ENCODE assay signal across 12 cellular contexts in genomic region chr11:68441466-68442230, GRCh38. TPM values are rescaled to one million over a fixed set of nuclear protein-coding genes. Genes with fewer than 3 reads are reported as not detected.
DNase-seq lines count a peak whose midpoint lies in the region; ATAC-seq and TF ChIP-seq lines count a peak whose summit lies in the region.
"Had no signal": no experiment of that assay in that cellular context is flagged by ENCODE, and none has a peak within 500 bp of the region (broad histone marks: within the 10 kb centered on the region; RNA-seq: fewer than 3 reads in every experiment).

No MANE protein-coding gene starts in this region.

- H4K8ac ChIP-seq in neuronal stem cell (ENCODE audit: low read depth, low read length) = no peak overlapping the region

- H3K18ac ChIP-seq in neuronal stem cell (ENCODE audit: low read length) = no peak overlapping the region

- H3K27ac ChIP-seq in neuronal stem cell (replicated peaks; ENCODE audit: low read length) = peak overlapping the region; percentile 60
- H3K27ac ChIP-seq in esophagus squamous epithelium = no peak overlapping the region
- H3K27ac ChIP-seq: gastroesophageal sphincter had no signal

- H3K4me3 ChIP-seq in neuronal stem cell (ENCODE audit: low read length in 2 of 2) = no peak overlapping the region
- H3K4me3 ChIP-seq in esophagus squamous epithelium = no peak overlapping the region
- H3K4me3 ChIP-seq: gastroesophageal sphincter had no signal

- ATAC-seq in HG03571 (IDR thresholded peaks at IDR 0.05; ENCODE audit: unreplicated experiment) (no peak), GM18520 (IDR thresholded peaks at IDR 0.05; ENCODE audit: unreplicated experiment) (no peak), HG02973 (IDR thresholded peaks at IDR 0.05; ENCODE audit: unreplicated experiment) (no peak)
- ATAC-seq: activated CD4-positive, CD25-positive, alpha-beta regulatory T cell treated with anti-CD3 and anti-CD28 coated beads, Interleukin-2, amount 50 U/mL, for 24 hours; activated naive CD8-positive, alpha-beta T cell treated with anti-CD3 and anti-CD28 coated beads, Interleukin-2, amount 50 U/mL, for 24 hours; gastroesophageal sphincter; naive thymus-derived CD8-positive, alpha-beta T cell had no signal

- no peak overlapping the region for H3K4me2 ChIP-seq in neuronal stem cell (ENCODE audit: insufficient read depth, low read length, poor library complexity, severe bottlenecking)

- H3K4ac ChIP-seq in neuronal stem cell (ENCODE audit: low read length) = no peak overlapping the region

- TF ChIP-seq CTCF in esophagus squamous epithelium (IDR thresholded peaks at IDR 0.05) = no peak

- WGBS in neuronal stem cell (ENCODE audit: extremely low coverage in 2 of 2, insufficient read length in 2 of 2, insufficient replicate concordance in 1 of 2), 2 donors = no CpG with 5 or more reads among the region's 6 CpGs
- WGBS in esophagus squamous epithelium, 2 donors = 72 to 81% methylated on average over 5 of the region's 6 CpGs

- intact Hi-C loops in esophagus squamous epithelium (cut with DNase I) = no loop called here

- DNase-seq in GM03348 (ENCODE audit: low spot score) = peak; percentile 27
- DNase-seq in NCI-H1436 treated with DMSO at 0.1 percent for 48 hours (lab: John Stamatoyannopoulos, UW) = peak; percentile 37
- peak; percentile 5 for DNase-seq in amniotic stem cell (lab: John Stamatoyannopoulos, UW)
- DNase-seq in neuronal stem cell (ENCODE audit: low spot score) = no peak
- DNase-seq in esophagus squamous epithelium (lab: John Stamatoyannopoulos, UW) = no peak
- DNase-seq: activated naive CD8-positive, alpha-beta T cell treated with anti-CD3 and anti-CD28 coated beads, Interleukin-2, amount 50 U/mL, for 24 hours; naive thymus-derived CD8-positive, alpha-beta T cell had no signal

- H3K27me3 ChIP-seq in neuronal stem cell (ENCODE audit: control insufficient read depth in 3 of 3, insufficient read depth in 3 of 3, low read depth in 1 of 3, low read length in 3 of 3) (no peaks in the 10 kb centered on the region), esophagus squamous epithelium (no peaks in the 10 kb centered on the region)
- H3K27me3 ChIP-seq: gastroesophageal sphincter had no signal

- H3K79me1 ChIP-seq in neuronal stem cell (ENCODE audit: low read depth, low read length) = no peaks in the 10 kb centered on the region

- H3K4me1 ChIP-seq in neuronal stem cell (ENCODE audit: control insufficient read depth in 2 of 2, insufficient read depth in 1 of 2, low read depth in 1 of 2, low read length in 2 of 2) (peaks cover 6 to 15% of the 10 kb centered on the region in 2 donors), esophagus squamous epithelium (peaks cover 0 to 25% (median 4%) of the 10 kb centered on the region in 3 donors)

- H2BK5ac ChIP-seq in neuronal stem cell (ENCODE audit: low read length) = no peak overlapping the region

- H3K14ac ChIP-seq in neuronal stem cell (ENCODE audit: low read length) = no peak overlapping the region

- no peak overlapping the region for H3K9ac ChIP-seq in neuronal stem cell (ENCODE audit: low read depth, low read length, poor library complexity)

- H2BK12ac ChIP-seq in neuronal stem cell (ENCODE audit: low read length) = no peak overlapping the region

- H4K91ac ChIP-seq in neuronal stem cell (ENCODE audit: low read depth, low read length, poor library complexity) = no peak overlapping the region

- H2BK15ac ChIP-seq in neuronal stem cell (ENCODE audit: low read length) = no peak overlapping the region

- no peak for TF ChIP-seq POLR2A in esophagus squamous epithelium (IDR thresholded peaks at IDR 0.05)

- H3K36me3 ChIP-seq in neuronal stem cell (replicated peaks in 1 of 2; ENCODE audit: control insufficient read depth in 2 of 2, insufficient read depth in 2 of 2, low read length in 2 of 2) = peaks cover 9 to 59% of the 10 kb centered on the region in 2 donors
- peaks cover 0 to 76% (median 7%) of the 10 kb centered on the region in 3 donors for H3K36me3 ChIP-seq in esophagus squamous epithelium

- H3K9me3 ChIP-seq in neuronal stem cell (replicated peaks in 1 of 2; ENCODE audit: control insufficient read depth in 2 of 2, insufficient read depth in 1 of 2, low read depth in 1 of 2, low read length in 2 of 2) (no peaks in the 10 kb centered on the region), esophagus squamous epithelium (no peaks in the 10 kb centered on the region)
- H3K9me3 ChIP-seq: gastroesophageal sphincter had no signal

- H2AFZ ChIP-seq in neuronal stem cell (ENCODE audit: low read length) = no peak overlapping the region

- no peak overlapping the region for H3K23ac ChIP-seq in neuronal stem cell (ENCODE audit: low read depth, low read length, poor library complexity)

- H2BK120ac ChIP-seq in neuronal stem cell (ENCODE audit: low read depth, low read length) = no peak overlapping the region

- no peak overlapping the region for H2AK5ac ChIP-seq in neuronal stem cell (ENCODE audit: low read depth, low read length)

RNA-seq across cellular contexts. Expression of gene PPP6R3, which starts 18.9 kb away (rescaled TPM):
- polyA plus RNA-seq in neuronal stem cell (2013, experiment 1 of 2) = 55.3 TPM
- 57.5 TPM for polyA plus RNA-seq in neuronal stem cell (2013, experiment 2 of 2)
- total RNA-seq in esophagus squamous epithelium = 100 to 1,000 TPM in 2 of 4 donors, 10 to 100 TPM in 2; 76.6 to 130 (median 94.0) TPM

Comparison
In these comparisons a context has a peak if more than half of its experiments do, and no peak if none do; other contexts are left out.
1. DNase-seq: peak in GM03348 (single experiment), NCI-H1436 treated with DMSO at 0.1 percent for 48 hours (single experiment) and amniotic stem cell (single experiment); none in neuronal stem cell (single experiment) and esophagus squamous epithelium (single experiment).